ENCODE assay signal across 23 cellular contexts in the genomic region with DNA sequence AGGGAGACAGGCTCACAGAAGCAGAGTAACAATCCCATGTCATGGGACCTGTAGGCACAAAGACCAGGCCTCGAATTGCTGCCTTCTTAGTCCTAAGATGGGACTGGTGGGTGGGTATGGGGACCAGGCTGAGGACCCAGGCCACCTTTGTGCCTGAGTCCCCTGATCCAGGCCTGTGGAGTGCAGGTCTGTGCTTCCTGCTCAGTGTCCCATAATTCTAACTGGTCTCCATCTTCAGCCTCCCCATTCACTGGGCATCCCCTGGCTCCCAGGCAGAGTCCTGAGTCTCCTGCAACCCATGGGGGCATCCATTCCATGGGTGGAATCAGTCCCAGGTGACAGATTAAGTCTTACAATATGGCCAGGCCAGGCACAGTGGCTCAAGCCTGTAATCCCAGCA.
"Had no signal": no experiment of that assay in that cellular context is flagged by ENCODE, and none has a peak within 500 bp of the region (broad histone marks: within the 10 kb centered on the region; RNA-seq: fewer than 3 reads in every experiment).

No MANE protein-coding gene starts in this region.

- H3K36me3 ChIP-seq: ascending aorta, cardiac muscle cell, suprapubic skin, upper lobe of left lung had no signal

- H3K36me3 Mint-ChIP-seq: memory B cell, natural killer cell, T-cell had no signal

- H3K27ac ChIP-seq: cardiac muscle cell, gastroesophageal sphincter, left ventricle myocardium inferior, right atrium auricular region, suprapubic skin, upper lobe of left lung had no signal

- H3K4me3 Mint-ChIP-seq: activated naive CD8-positive, alpha-beta T cell treated with anti-CD3 and anti-CD28 coated beads, Interleukin-2, amount 50 U/mL, for 24 hours; activated T-helper 17 cell treated with anti-CD3 and anti-CD28 coated beads, Interleukin-2, amount 50 U/mL, for 72 hours; memory B cell; natural killer cell; T-cell had no signal

- H3K27me3 Mint-ChIP-seq: activated naive CD8-positive, alpha-beta T cell treated with anti-CD3 and anti-CD28 coated beads, Interleukin-2, amount 50 U/mL, for 24 hours; activated T-helper 17 cell treated with anti-CD3 and anti-CD28 coated beads, Interleukin-2, amount 50 U/mL, for 72 hours; memory B cell; T-cell had no signal

- H3K9me3 ChIP-seq: ascending aorta, right atrium auricular region, suprapubic skin had no signal

- ATAC-seq: activated naive CD8-positive, alpha-beta T cell treated with anti-CD3 and anti-CD28 coated beads, Interleukin-2, amount 50 U/mL, for 24 hours; activated T-helper 17 cell treated with anti-CD3 and anti-CD28 coated beads, Interleukin-2, amount 50 U/mL, for 72 hours; natural killer cell; stimulated activated naive CD8-positive, alpha-beta T cell treated with anti-CD3 and anti-CD28 coated beads, Interleukin-15, Interleukin-2, amounts not matched to agents 100 U/mL and 50 U/mL, for 24 hours; T-cell had no signal

- H3K27ac Mint-ChIP-seq: activated naive CD8-positive, alpha-beta T cell treated with anti-CD3 and anti-CD28 coated beads, Interleukin-2, amount 50 U/mL, for 24 hours; activated T-helper 17 cell treated with anti-CD3 and anti-CD28 coated beads, Interleukin-2, amount 50 U/mL, for 72 hours; memory B cell; progenitor cell of endocrine pancreas; T-cell had no signal

- H3K4me3 ChIP-seq: ascending aorta, cardiac muscle cell, gastroesophageal sphincter, left ventricle myocardium inferior, right atrium auricular region, skin epidermis, suprapubic skin, upper lobe of left lung had no signal

- H3K9me3 Mint-ChIP-seq: activated naive CD8-positive, alpha-beta T cell treated with anti-CD3 and anti-CD28 coated beads, Interleukin-2, amount 50 U/mL, for 24 hours; activated T-helper 17 cell treated with anti-CD3 and anti-CD28 coated beads, Interleukin-2, amount 50 U/mL, for 72 hours; memory B cell; natural killer cell; T-cell had no signal

- DNase-seq: activated CD4-positive, alpha-beta T cell treated with anti-CD3 and anti-CD28 coated beads, Interleukin-2, amount 50 U/mL, for 4 hours; activated CD4-positive, CD25-positive, alpha-beta regulatory T cell treated with anti-CD3 and anti-CD28 coated beads, Interleukin-2, amount 50 U/mL, for 72 hours; activated naive CD4-positive, alpha-beta T cell treated with Interleukin-2 at 50 U/mL for 16 hours; activated naive CD8-positive, alpha-beta T cell treated with anti-CD3 and anti-CD28 coated beads, Interleukin-2, amount 50 U/mL, for 24 hours; erythroblast; natural killer cell; stimulated activated CD4-positive, alpha-beta T cell treated with anti-CD3 and anti-CD28 coated beads, Interleukin-4, amount 100 ng/mL, for 4 hours; stimulated activated CD8-positive, alpha-beta memory T cell treated with anti-CD3 and anti-CD28 coated beads, Interleukin-4, amount 100 ng/mL, for 48 hours; stimulated activated naive CD8-positive, alpha-beta T cell treated with anti-CD3 and anti-CD28 coated beads, Interleukin-15, Interleukin-2, amounts not matched to agents 100 U/mL and 50 U/mL, for 24 hours; T-cell; T1000; upper lobe of left lung had no signal

- H3K27me3 ChIP-seq: ascending aorta, cardiac muscle cell, dorsolateral prefrontal cortex, gastroesophageal sphincter, right atrium auricular region, suprapubic skin, upper lobe of left lung had no signal
